ENCODE assay signal across 8 cellular contexts in genomic region chr7:4774804-4775280, GRCh38. TPM values are rescaled to one million over a fixed set of nuclear protein-coding genes. Genes with fewer than 3 reads are reported as not detected.
DNase-seq lines count a peak whose midpoint lies in the region; ATAC-seq and TF ChIP-seq lines count a peak whose summit lies in the region.

No MANE protein-coding gene starts in this region.

- H3K9me3 Mint-ChIP-seq in CD4-positive, CD25-positive, alpha-beta regulatory T cell, result no peaks in the 10 kb centered on the region

- peaks cover 4% of the 10 kb centered on the region for H3K36me3 ChIP-seq in CD4-positive, CD25-positive, alpha-beta regulatory T cell (ENCODE audit: control insufficient read depth, insufficient read depth, low read length)
- no peaks in the 10 kb centered on the region for H3K36me3 ChIP-seq in liver (ENCODE audit: control insufficient read depth in 4 of 4, insufficient read depth in 3 of 4, low read depth in 1 of 4, low read length in 3 of 4)
- H3K36me3 ChIP-seq in thoracic aorta, result peaks cover 4% of the 10 kb centered on the region

- no peak for TF ChIP-seq RAD21 in liver (IDR thresholded peaks at IDR 0.05)

- peaks cover 11% of the 10 kb centered on the region for H3K36me3 Mint-ChIP-seq in CD4-positive, CD25-positive, alpha-beta regulatory T cell

- H3K4me1 ChIP-seq in CD4-positive, CD25-positive, alpha-beta regulatory T cell (ENCODE audit: control insufficient read depth, insufficient read depth, low read length, poor library complexity, severe bottlenecking), result peaks cover 34% of the 10 kb centered on the region
- H3K4me1 ChIP-seq in liver (ENCODE audit: control insufficient read depth in 4 of 4, insufficient read depth in 4 of 4, low read length in 3 of 4) (peaks cover 4 to 30% (median 26%) of the 10 kb centered on the region in 4 donors), thoracic aorta (ENCODE audit: control insufficient read depth in 1 of 2, low read depth in 2 of 2) (peaks cover 18 to 34% of the 10 kb centered on the region in 2 donors)

- peak overlapping the region; percentile 97 for H3K27ac ChIP-seq in CD4-positive, CD25-positive, alpha-beta regulatory T cell (ENCODE audit: insufficient read depth, low read length, poor library complexity, severe bottlenecking)
- H3K27ac ChIP-seq in liver (ENCODE audit: low read depth in 1 of 2, low read length in 2 of 2), result peak overlapping the region; percentile 95 to 97
- peak overlapping the region; percentile 81 to 97 for H3K27ac ChIP-seq in thoracic aorta

- ATAC-seq in CD4-positive, CD25-positive, alpha-beta regulatory T cell (ENCODE audit: low read depth in 2 of 2), result peak; percentile 3
- ATAC-seq in GM18520 (IDR thresholded peaks at IDR 0.05; ENCODE audit: unreplicated experiment) (peak; percentile 19), HG03025 (IDR thresholded peaks at IDR 0.05; ENCODE audit: low FRiP score, unreplicated experiment) (peak; percentile 9), thoracic aorta (ENCODE audit: insufficient number of reproducible peaks, low FRiP score, low read depth) (peak; percentile 63)

- peak overlapping the region; percentile 78 to 93 for H3K9ac ChIP-seq in liver (ENCODE audit: low read depth in 1 of 2, low read length in 2 of 2)

- DNase-seq in CD4-positive, CD25-positive, alpha-beta regulatory T cell, result no peak
- DNase-seq in RKO (ENCODE audit: low spot score), result peak; percentile 62
- peak; percentile 71 to 85 for DNase-seq in cardiac fibroblast (ENCODE audit: low read depth in 2 of 2)
- DNase-seq in thoracic aorta (ENCODE audit: low spot score), result no peak
- DNase-seq in NCI-H2081 treated with DMSO at 0.1 percent for 48 hours (lab: John Stamatoyannopoulos, UW), result no peak

- H3K9me3 ChIP-seq in CD4-positive, CD25-positive, alpha-beta regulatory T cell (ENCODE audit: control insufficient read depth in 2 of 2, low read length in 2 of 2), result no peaks in the 10 kb centered on the region
- H3K9me3 ChIP-seq in liver (ENCODE audit: control insufficient read depth in 4 of 4, low read length in 3 of 4), result no peaks in the 10 kb centered on the region
- H3K9me3 ChIP-seq in thoracic aorta, result no peaks in the 10 kb centered on the region

- no peaks in the 10 kb centered on the region for H3K27me3 ChIP-seq in CD4-positive, CD25-positive, alpha-beta regulatory T cell (ENCODE audit: control insufficient read depth, insufficient read depth, low read length)
- no peaks in the 10 kb centered on the region for H3K27me3 ChIP-seq in liver (ENCODE audit: control insufficient read depth in 4 of 4, insufficient read depth in 4 of 4, low read length in 3 of 4)
- H3K27me3 ChIP-seq in thoracic aorta (replicated peaks; ENCODE audit: insufficient read depth), result no peaks in the 10 kb centered on the region

- H3K27me3 Mint-ChIP-seq in CD4-positive, CD25-positive, alpha-beta regulatory T cell, result peaks cover 4% of the 10 kb centered on the region

- TF ChIP-seq CTCF in cardiac fibroblast (IDR thresholded peaks at IDR 0.05; ENCODE audit: low read depth, low read length), result no peak
- TF ChIP-seq CTCF in liver (IDR thresholded peaks at IDR 0.05; ENCODE audit: low read depth, low read length, missing input control), result no peak
- TF ChIP-seq CTCF in thoracic aorta (IDR thresholded peaks at IDR 0.05), result no peak

- 7% methylated on average over 22 of the region's 22 CpGs for WGBS in liver

- peaks cover 15 to 48% (median 36%) of the 10 kb centered on the region in 4 donors for H3K4me1 Mint-ChIP-seq in CD4-positive, CD25-positive, alpha-beta regulatory T cell

- H3K4me3 Mint-ChIP-seq in CD4-positive, CD25-positive, alpha-beta regulatory T cell, result peak overlapping the region; percentile 98 to 100 (median 99)

- H3K4me3 ChIP-seq in CD4-positive, CD25-positive, alpha-beta regulatory T cell (ENCODE audit: low read depth, low read length), result peak overlapping the region; percentile 79
- peak overlapping the region; percentile 98 to 99 for H3K4me3 ChIP-seq in cardiac fibroblast (replicated peaks in 1 of 2; ENCODE audit: low read depth in 2 of 2, low read length in 2 of 2)
- peak overlapping the region; percentile 85 to 97 (median 92) for H3K4me3 ChIP-seq in liver (ENCODE audit: low read depth in 1 of 3, low read length in 3 of 3)
- peak overlapping the region; percentile 80 for H3K4me3 ChIP-seq in thoracic aorta

- peak overlapping the region; percentile 99 to 100 (median 99) for H3K27ac Mint-ChIP-seq in CD4-positive, CD25-positive, alpha-beta regulatory T cell

TF ChIP-seq in liver, 16 proteins besides CTCF, POLR2A, EP300 and RAD21:
- TF ChIP-seq NR2F2 (IDR thresholded peaks at IDR 0.05) (no peak), ZBTB33 (IDR thresholded peaks at IDR 0.05) (peak; percentile 97), RXRA (IDR thresholded peaks at IDR 0.05) (no peak), TAF1 (conservative IDR thresholded peaks at IDR 0.05) (peak; percentile 9), REST (IDR thresholded peaks at IDR 0.05) (no peak), SP1 (IDR thresholded peaks at IDR 0.05) (no peak), JUND (IDR thresholded peaks at IDR 0.05) (no peak)

RNA-seq across cellular contexts. Expression of gene AP5Z1, which starts 0.6 kb away (rescaled TPM):
- 130 TPM for total RNA-seq in CD4-positive, CD25-positive, alpha-beta regulatory T cell
- polyA plus RNA-seq in CD4-positive, CD25-positive, alpha-beta regulatory T cell, result 10 to 100 TPM; 36.3 to 51.9 (median 44.7) TPM
- total RNA-seq in liver, result 10 to 100 TPM; 14.5 to 16.0 TPM
- 10 to 100 TPM; 10.2 to 14.0 TPM for polyA plus RNA-seq in liver
- 10 to 100 TPM; 40.3 to 42.0 TPM for total RNA-seq in thoracic aorta

Comparison
In these comparisons a context has a peak if more than half of its experiments do, and no peak if none do; other contexts are left out.
1. ATAC-seq: peak in every context shown above with its lines; median percentile 63 in thoracic aorta; 19 in GM18520; 9 in HG03025; 3 in CD4-positive, CD25-positive, alpha-beta regulatory T cell.
2. DNase-seq: peak in RKO (single experiment) and cardiac fibroblast (2 of 2); none in CD4-positive, CD25-positive, alpha-beta regulatory T cell (0 of 3), thoracic aorta (single experiment) and NCI-H2081 treated with DMSO at 0.1 percent for 48 hours (single experiment).
3. Peak in every context shown above with its lines, with median percentiles within 50 percentile points of each other: H3K27ac ChIP-seq and H3K4me3 ChIP-seq.